Comparison of ENCODE assay signal across 8 cellular contexts in genomic region chr1:869499-870244, GRCh38. TPM values are rescaled to one million over a fixed set of nuclear protein-coding genes. Genes with fewer than 3 reads are reported as not detected.
DNase-seq lines count a peak whose midpoint lies in the region; ATAC-seq and TF ChIP-seq lines count a peak whose summit lies in the region.

No MANE protein-coding gene starts in this region.

- no peaks in the 10 kb centered on the region for H3K36me3 ChIP-seq in heart left ventricle

- ATAC-seq in T-cell (replicated peaks in 1 of 4) (peak; percentile 96 to 99 (median 98)), heart left ventricle (peak; percentile 19 to 89 (median 70)), GM21825 (IDR thresholded peaks at IDR 0.05; ENCODE audit: unreplicated experiment) (no peak)

- CTCF ChIA-PET in T-cell (lab: Charles Lee), result interaction anchor here in 1 of 2 donors (0.7 to 0.8 kb wide), 3 partner anchors 33 to 106 kb away, joined by 3 to 5 read pairs (median 3); no protein-coding TSS in a partner anchor

- WGBS in heart left ventricle, 4 donors, result 9 to 35% (median 17%) methylated on average over 19 to 55 of the region's 55 CpGs

- H3K9me3 ChIP-seq in heart left ventricle, result no peaks in the 10 kb centered on the region

- H3K4me3 ChIP-seq in heart left ventricle, result peak overlapping the region in 9 of 12 donors; percentile 18 to 43 (median 34)

- peaks cover 0 to 20% (median 7%) of the 10 kb centered on the region in 12 donors for H3K4me1 ChIP-seq in heart left ventricle

- H3K27ac Mint-ChIP-seq in T-cell, result no peak overlapping the region
- H3K27ac Mint-ChIP-seq in activated naive CD8-positive, alpha-beta T cell, result no peak overlapping the region

- H3K36me3 Mint-ChIP-seq in T-cell, result no peaks in the 10 kb centered on the region
- H3K36me3 Mint-ChIP-seq in activated naive CD8-positive, alpha-beta T cell, result no peaks in the 10 kb centered on the region

- in situ Hi-C loops in KBM-7 (cut with MboI; ENCODE audit: low pct_unique_long_range_greater_than_20kb, low sequenced_read_pairs), result no loop called here

- H3K9me3 Mint-ChIP-seq in T-cell, result no peaks in the 10 kb centered on the region
- no peaks in the 10 kb centered on the region for H3K9me3 Mint-ChIP-seq in activated naive CD8-positive, alpha-beta T cell (ENCODE audit: low read depth)

- POLR2A ChIA-PET in T-cell (lab: Charles Lee), result no interaction called here

- H3K27ac ChIP-seq in heart left ventricle, result no peak overlapping the region

- peaks cover 17 to 25% of the 10 kb centered on the region in 2 donors for H3K27me3 Mint-ChIP-seq in T-cell
- H3K27me3 Mint-ChIP-seq in activated naive CD8-positive, alpha-beta T cell, result peaks cover 5% of the 10 kb centered on the region

- peak overlapping the region in 1 of 3 donors; percentile 22 for H3K4me3 Mint-ChIP-seq in T-cell
- peak overlapping the region; percentile 20 for H3K4me3 Mint-ChIP-seq in activated naive CD8-positive, alpha-beta T cell

- peak; percentile 52 to 92 (median 85) for TF ChIP-seq CTCF in heart left ventricle (IDR thresholded peaks at IDR 0.05)

- no peak for TF ChIP-seq POLR2A in heart left ventricle (IDR thresholded peaks at IDR 0.05)

- intact Hi-C loops in heart left ventricle (cut with DNase I), result no loop called here

- peaks cover 0 to 14% (median 2%) of the 10 kb centered on the region in 3 donors for H3K4me1 Mint-ChIP-seq in T-cell
- peaks cover 1% of the 10 kb centered on the region for H3K4me1 Mint-ChIP-seq in activated naive CD8-positive, alpha-beta T cell (ENCODE audit: low read depth)

- DNase-seq in DMS114 treated with DMSO at 0.1 percent for 48 hours (lab: John Stamatoyannopoulos, UW; ENCODE audit: unreplicated experiment) (peak; percentile 21), KBM-7 (peak; percentile 69), T-cell (peak; percentile 73 to 90 (median 83)), heart left ventricle (peak; percentile 62 to 88 (median 79)), retina (peak; percentile 87), mesenteric fat pad (ENCODE audit: low spot score) (no peak)

- H3K27me3 ChIP-seq in heart left ventricle, result peaks cover 0 to 25% (median 2%) of the 10 kb centered on the region in 9 donors

RNA-seq across cellular contexts. Expression of gene SAMD11, which starts 54.1 kb away (rescaled TPM):
- under 1 TPM in 3 of 5 donors, not detected in 2; 0.32 to 0.70 (median 0.53) TPM for total RNA-seq in T-cell
- 1 to 10 TPM in 4 of 9 donors, under 1 TPM in 5; 0.38 to 3.2 (median 0.96) TPM for total RNA-seq in heart left ventricle
- 1 to 10 TPM in 1 of 2 donors, under 1 TPM in 1; 0.54 to 1.3 TPM for polyA plus RNA-seq in heart left ventricle
- 2.8 TPM for total RNA-seq in mesenteric fat pad
